In genomic region chr6:167825759-167826229, GRCh38 we compare ENCODE assay signal across 1 cellular context.
TF ChIP-seq lines count a peak whose summit lies in the region.

No MANE protein-coding gene starts in this region.

TF ChIP-seq in HepG2, 621 proteins besides CTCF, POLR2A, EP300 and RAD21 (continued from another document and continues in another):
- TF ChIP-seq ARID3A (IDR thresholded peaks at IDR 0.05; ENCODE audit: low read depth, low read length) = no peak
- TF ChIP-seq ZBTB44 (CRISPR knock-in tag; IDR thresholded peaks at IDR 0.05) = no peak
- TF ChIP-seq ZNF75D (CRISPR knock-in tag; IDR thresholded peaks at IDR 0.05; ENCODE audit: borderline replicate concordance) = no peak
- no peak for TF ChIP-seq ZNF382 (CRISPR knock-in tag; IDR thresholded peaks at IDR 0.05; ENCODE audit: borderline replicate concordance)
- TF ChIP-seq ZNF800 (CRISPR knock-in tag; IDR thresholded peaks at IDR 0.05) = peak; percentile 93
- no peak; the same call in 1 of the 2 replicates for TF ChIP-seq NCOA2 (CRISPR knock-in tag; IDR thresholded peaks at IDR 0.05)
- no peak for TF ChIP-seq PHF20 (CRISPR knock-in tag; IDR thresholded peaks at IDR 0.05)
- TF ChIP-seq AGO1 (IDR thresholded peaks at IDR 0.05; ENCODE audit: low read depth, low read length, poor library complexity, severe bottlenecking) = no peak
- TF ChIP-seq ZNF263 (CRISPR knock-in tag; IDR thresholded peaks at IDR 0.05) = no peak; the same call in 1 of the 2 replicates
- no peak for TF ChIP-seq ZBTB43 (CRISPR knock-in tag; conservative IDR thresholded peaks at IDR 0.05)
- no peak for TF ChIP-seq CCAR2 (optimal IDR thresholded peaks at IDR 0.05; ENCODE audit: low read depth, low read length)
- TF ChIP-seq ZNF264 (CRISPR knock-in tag; IDR thresholded peaks at IDR 0.05) = no peak
- no peak for TF ChIP-seq RNF2 (conservative IDR thresholded peaks at IDR 0.05; ENCODE audit: low read depth)
- TF ChIP-seq ZNF770 (CRISPR knock-in tag; IDR thresholded peaks at IDR 0.05) = no peak
- no peak for TF ChIP-seq ZNF234 (CRISPR knock-in tag; conservative IDR thresholded peaks at IDR 0.05)
- peak; percentile 68; the same call in 1 of the 2 replicates for TF ChIP-seq MAX (IDR thresholded peaks at IDR 0.05)
- TF ChIP-seq ARNTL (CRISPR knock-in tag; IDR thresholded peaks at IDR 0.05) = no peak
- TF ChIP-seq FOXM1 (CRISPR knock-in tag; IDR thresholded peaks at IDR 0.05) = no peak
- no peak for TF ChIP-seq JUN (CRISPR knock-in tag; IDR thresholded peaks at IDR 0.05)
- no peak for TF ChIP-seq ZBTB34 (CRISPR knock-in tag; IDR thresholded peaks at IDR 0.05)
- 0 out of 2 replicates have a peak, but pooled peaks have one; percentile 31 for TF ChIP-seq ZNF598 (CRISPR knock-in tag; IDR thresholded peaks at IDR 0.05; ENCODE audit: borderline replicate concordance)
- TF ChIP-seq THAP7 (CRISPR knock-in tag; IDR thresholded peaks at IDR 0.05) = peak; percentile 79; the same call in 1 of the 2 replicates
- no peak; the same call in 1 of the 2 replicates for TF ChIP-seq ZFP91 (CRISPR knock-in tag; IDR thresholded peaks at IDR 0.05; ENCODE audit: borderline replicate concordance)
- no peak; the same call in 1 of the 2 replicates for TF ChIP-seq ZBTB20 (CRISPR knock-in tag; IDR thresholded peaks at IDR 0.05; ENCODE audit: borderline replicate concordance, low read depth)
- no peak for TF ChIP-seq HNRNPH1 (optimal IDR thresholded peaks at IDR 0.05; ENCODE audit: low read depth, low read length)
- 0 out of 2 replicates have a peak, but pooled peaks have one; percentile 68 for TF ChIP-seq ZNF333 (CRISPR knock-in tag; IDR thresholded peaks at IDR 0.05; ENCODE audit: borderline replicate concordance)
- TF ChIP-seq JARID2 (CRISPR knock-in tag; IDR thresholded peaks at IDR 0.05; ENCODE audit: insufficient replicate concordance) = no peak
- TF ChIP-seq PHF21A (CRISPR knock-in tag; IDR thresholded peaks at IDR 0.05) = 0 out of 2 replicates have a peak, but pooled peaks have one; percentile 60
- TF ChIP-seq ZNF230 (CRISPR knock-in tag; IDR thresholded peaks at IDR 0.05) = no peak
- no peak for TF ChIP-seq CREB1 (IDR thresholded peaks at IDR 0.05)
- TF ChIP-seq CREB1 (CRISPR knock-in tag; IDR thresholded peaks at IDR 0.05) = no peak
- TF ChIP-seq RAD51 (IDR thresholded peaks at IDR 0.05; ENCODE audit: borderline replicate concordance) = no peak
- TF ChIP-seq THRA (CRISPR knock-in tag; IDR thresholded peaks at IDR 0.05; ENCODE audit: borderline replicate concordance) = no peak
- no peak for TF ChIP-seq ZHX2 (IDR thresholded peaks at IDR 0.05; ENCODE audit: low read depth)
- TF ChIP-seq ZHX2 (CRISPR knock-in tag; IDR thresholded peaks at IDR 0.05; ENCODE audit: borderline replicate concordance) = no peak
- TF ChIP-seq ADNP (CRISPR knock-in tag; IDR thresholded peaks at IDR 0.05) = no peak
- no peak for TF ChIP-seq HIVEP1 (CRISPR knock-in tag; IDR thresholded peaks at IDR 0.05)
- no peak for TF ChIP-seq ATF5 (CRISPR knock-in tag; IDR thresholded peaks at IDR 0.05; ENCODE audit: low read depth)
